ENCODE assay signal across 17 cellular contexts in the genomic region with DNA sequence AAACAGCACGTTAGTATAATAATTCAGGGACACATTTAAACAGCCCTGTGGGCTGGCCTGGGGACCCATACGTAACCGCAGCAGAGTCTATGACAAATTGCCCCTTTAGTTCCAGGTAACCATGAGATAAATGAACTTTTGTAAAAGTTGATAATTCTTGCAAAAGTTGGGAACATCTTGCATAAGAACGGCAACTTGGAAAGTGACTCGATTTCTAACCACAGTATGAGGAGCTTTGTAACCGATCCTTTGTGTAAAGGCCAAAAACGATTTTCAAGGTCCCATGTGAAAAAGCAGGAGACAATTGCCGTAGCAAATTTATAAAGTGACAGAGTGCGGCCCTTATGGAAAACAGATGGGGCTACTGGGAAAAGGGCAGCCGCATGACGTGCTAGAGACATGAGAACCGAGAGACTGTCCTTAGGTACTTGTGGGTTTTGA.
DNase-seq lines count a peak whose midpoint lies in the region; ATAC-seq, FAIRE-seq and TF ChIP-seq lines count a peak whose summit lies in the region.
"Had no signal": no experiment of that assay in that cellular context is flagged by ENCODE, and none has a peak within 500 bp of the region (broad histone marks: within the 10 kb centered on the region; RNA-seq: fewer than 3 reads in every experiment).

No MANE protein-coding gene starts in this region.

- ATAC-seq in HG03457 (IDR thresholded peaks at IDR 0.05; ENCODE audit: unreplicated experiment) (no peak), GM18520 (IDR thresholded peaks at IDR 0.05; ENCODE audit: unreplicated experiment) (no peak), HG03108 (IDR thresholded peaks at IDR 0.05; ENCODE audit: unreplicated experiment) (no peak), HG02852 (IDR thresholded peaks at IDR 0.05; ENCODE audit: unreplicated experiment) (no peak)
- ATAC-seq: HCT116 had no signal

- peaks cover 36% of the 10 kb centered on the region for H3K4me1 Mint-ChIP-seq in astrocyte (ENCODE audit: low read depth, unreplicated experiment)

- POLR2A ChIA-PET in A673 (lab: Charles Lee; ENCODE audit: low non-redundant PET) = no interaction called here

- intact Hi-C loops in A673 (cut with micrococcal nuclease; ENCODE audit: unreplicated experiment) (no loop called here), posterior vena cava (cut with DNase I) (no loop called here)

- H3K9me3 ChIP-seq in A673 (ENCODE audit: low read depth, low read length, poor library complexity, severe bottlenecking) = no peaks in the 10 kb centered on the region
- no peaks in the 10 kb centered on the region for H3K9me3 ChIP-seq in astrocyte (ENCODE audit: insufficient read depth, low read depth, low read length)
- H3K9me3 ChIP-seq in hepatocyte (ENCODE audit: low read depth) = no peaks in the 10 kb centered on the region
- H3K9me3 ChIP-seq: Caco-2, right atrium auricular region, SK-N-SH had no signal

- CTCF ChIA-PET in A673 (lab: Charles Lee) = interaction anchor here (0.6 to 0.7 kb wide), 2 partner anchors 11 to 28 kb away, joined by 3 read pairs; no protein-coding TSS in a partner anchor

- H3K4me2 ChIP-seq in astrocyte (ENCODE audit: low read length) (peak overlapping the region; percentile 64), hepatocyte (peak overlapping the region; percentile 18)
- H3K4me2 ChIP-seq: SK-N-SH had no signal

- H3K4me1 ChIP-seq in A673 (ENCODE audit: insufficient read depth, low read length, poor library complexity, severe bottlenecking) (peaks cover 61% of the 10 kb centered on the region), astrocyte (ENCODE audit: insufficient read depth, low read length) (peaks cover 31% of the 10 kb centered on the region), hepatocyte (ENCODE audit: insufficient read depth) (peaks cover 26% of the 10 kb centered on the region)

- H3K9ac ChIP-seq in astrocyte (ENCODE audit: low read length) = peak overlapping the region; percentile 48
- H3K9ac ChIP-seq: SK-N-SH had no signal

- H3K27ac Mint-ChIP-seq in astrocyte (ENCODE audit: unreplicated experiment) = peak overlapping the region; percentile 70

- H3K4me3 ChIP-seq in A673 (ENCODE audit: low read depth, low read length, poor library complexity, severe bottlenecking) (no peak overlapping the region), astrocyte (ENCODE audit: insufficient read depth, low read depth, low read length) (no peak overlapping the region), hepatocyte (no peak overlapping the region)
- H3K4me3 ChIP-seq: right atrium auricular region had no signal

- H3K27me3 ChIP-seq in A673 (replicated peaks; ENCODE audit: insufficient read depth, low read depth, low read length, poor library complexity) (no peaks in the 10 kb centered on the region), astrocyte (ENCODE audit: insufficient read depth, low read length) (no peaks in the 10 kb centered on the region), hepatocyte (no peaks in the 10 kb centered on the region)
- H3K27me3 ChIP-seq: right atrium auricular region had no signal

- no peak overlapping the region for H3K4me3 Mint-ChIP-seq in astrocyte (ENCODE audit: unreplicated experiment)

- no peak overlapping the region for H2AFZ ChIP-seq in astrocyte (ENCODE audit: low read depth, low read length)
- H2AFZ ChIP-seq in hepatocyte = no peak overlapping the region

- H3K9me2 ChIP-seq in hepatocyte (replicated peaks; ENCODE audit: insufficient read depth) = no peaks in the 10 kb centered on the region
- H3K9me2 ChIP-seq: SK-N-SH had no signal

- 56% methylated on average over 12 of the region's 12 CpGs for WGBS in hepatocyte (ENCODE audit: low lambda C conversion rate, missing lambda C conversion rate)

- H3K27me3 Mint-ChIP-seq in astrocyte (ENCODE audit: low read depth, unreplicated experiment) = no peaks in the 10 kb centered on the region

- BruUV-seq in A673 (replicated peaks; lab: Mats Ljungman, UMichigan) = no TSS peak

- H3K27ac ChIP-seq in A673 (ENCODE audit: low read depth, low read length, poor library complexity, severe bottlenecking) (peak overlapping the region; percentile 79), astrocyte (ENCODE audit: low read depth, low read length) (peak overlapping the region; percentile 75), hepatocyte (no peak overlapping the region)
- H3K27ac ChIP-seq: epithelial cell of prostate had no signal

- DNase-seq in A673 (ENCODE audit: low spot score) = peak; percentile 16
- DNase-seq in astrocyte (ENCODE audit: low read depth) = peak; percentile 45
- DNase-seq in hepatocyte (ENCODE audit: low spot score) = no peak
- peak; percentile 29 for DNase-seq in posterior vena cava (ENCODE audit: low spot score)
- DNase-seq: activated CD8-positive, alpha-beta memory T cell treated with anti-CD3 and anti-CD28 coated beads for 24 hours; Caco-2; OCI-M1; SK-N-SH; stimulated activated naive CD4-positive, alpha-beta T cell treated with Interleukin-2 at 50 U/mL for 16 hours had no signal

- TF ChIP-seq CTCF in A673 (conservative IDR thresholded peaks at IDR 0.05; ENCODE audit: low read depth, low read length) = no peak
- no peak for TF ChIP-seq CTCF in astrocyte (IDR thresholded peaks at IDR 0.05; ENCODE audit: insufficient read depth, low read depth, low read length)
- TF ChIP-seq CTCF in hepatocyte (IDR thresholded peaks at IDR 0.05; ENCODE audit: poor library complexity) = no peak

- peaks cover 2% of the 10 kb centered on the region for H3K9me3 Mint-ChIP-seq in astrocyte (ENCODE audit: unreplicated experiment)

- H3K36me3 Mint-ChIP-seq in astrocyte (ENCODE audit: low read depth, unreplicated experiment) = no peaks in the 10 kb centered on the region

- H3K36me3 ChIP-seq in A673 (ENCODE audit: insufficient read depth, low read length, poor library complexity, severe bottlenecking) (no peaks in the 10 kb centered on the region), astrocyte (ENCODE audit: insufficient read depth, low read length) (no peaks in the 10 kb centered on the region), hepatocyte (replicated peaks; ENCODE audit: insufficient read depth, low read depth) (no peaks in the 10 kb centered on the region)
- H3K36me3 ChIP-seq: right atrium auricular region had no signal

- FAIRE-seq in astrocyte (lab: Jason Lieb, UNC) = no peak
- FAIRE-seq: A204.1 had no signal

- H4K20me1 ChIP-seq in astrocyte (ENCODE audit: insufficient read depth, low read length) (no peaks in the 10 kb centered on the region), hepatocyte (ENCODE audit: insufficient read depth, poor library complexity, severe bottlenecking) (no peaks in the 10 kb centered on the region)

- H3K79me2 ChIP-seq in astrocyte (ENCODE audit: insufficient read depth, low read length) (peaks cover 7% of the 10 kb centered on the region), hepatocyte (peaks cover 3% of the 10 kb centered on the region)
